ENCODE assay signal across 11 cellular contexts in genomic region chr17:77479817-77480508, GRCh38.
A peak's percentile ranks its signal among the peaks of the same experiment; 100 is the strongest.
DNase-seq lines count a peak whose midpoint lies in the region; ATAC-seq and TF ChIP-seq lines count a peak whose summit lies in the region.
"Had no signal": no experiment of that assay in that cellular context is flagged by ENCODE, and none has a peak within 500 bp of the region (broad histone marks: within the 10 kb centered on the region; RNA-seq: fewer than 3 reads in every experiment).

No MANE protein-coding gene starts in this region.

- H4K91ac ChIP-seq in neuronal stem cell (ENCODE audit: low read depth, low read length, poor library complexity) = no peak overlapping the region

- H3K14ac ChIP-seq in neuronal stem cell (ENCODE audit: low read length) = peak overlapping the region; percentile 73

- H3K4me1 Mint-ChIP-seq in CD4-positive, alpha-beta memory T cell = peaks cover 33 to 56% (median 44%) of the 10 kb centered on the region in 4 donors
- peaks cover 34% of the 10 kb centered on the region for H3K4me1 Mint-ChIP-seq in activated CD4-positive, alpha-beta T cell treated with anti-CD3 and anti-CD28 coated beads, Interleukin-2, amount 10 ng/mL, durations not matched to agents 24 days and 14 days

- TF ChIP-seq CTCF in OCI-LY1 (IDR thresholded peaks at IDR 0.05; ENCODE audit: low read length) = no peak

- no peak overlapping the region for H3K4me3 Mint-ChIP-seq in CD4-positive, alpha-beta memory T cell
- H3K4me3 Mint-ChIP-seq in activated CD4-positive, alpha-beta T cell treated with anti-CD3 and anti-CD28 coated beads, Interleukin-2, amount 10 ng/mL, durations not matched to agents 24 days and 14 days = no peak overlapping the region

- H2AK5ac ChIP-seq in neuronal stem cell (ENCODE audit: low read depth, low read length) = peak overlapping the region; percentile 91

- ATAC-seq in aorta (ENCODE audit: low FRiP score) = no peak

- peaks cover 88% of the 10 kb centered on the region for H3K79me2 ChIP-seq in OCI-LY1 (ENCODE audit: insufficient read depth, low read length)

- H2AFZ ChIP-seq in OCI-LY1 (ENCODE audit: low read length) = no peak overlapping the region
- no peak overlapping the region for H2AFZ ChIP-seq in neuronal stem cell (ENCODE audit: low read length)

- H4K20me1 ChIP-seq in OCI-LY1 (ENCODE audit: insufficient read depth, low read length) = no peaks in the 10 kb centered on the region

- no peaks in the 10 kb centered on the region for H3F3A ChIP-seq in OCI-LY1 (ENCODE audit: insufficient read depth, low read length)

- H3K4me3 ChIP-seq in CD4-positive, alpha-beta memory T cell (ENCODE audit: low read length in 2 of 2) = no peak overlapping the region
- H3K4me3 ChIP-seq in OCI-LY1 (ENCODE audit: low read depth, low read length, poor library complexity, severe bottlenecking) (no peak overlapping the region), ectodermal cell (ENCODE audit: insufficient read depth, low read depth, low read length) (no peak overlapping the region), neuronal stem cell (ENCODE audit: low read length in 2 of 2) (no peak overlapping the region), aorta (ENCODE audit: low read length in 2 of 2) (no peak overlapping the region)

- no peaks in the 10 kb centered on the region for H3K27me3 ChIP-seq in CD4-positive, alpha-beta memory T cell (ENCODE audit: insufficient read depth, low read length)
- H3K27me3 ChIP-seq in OCI-LY1 (ENCODE audit: insufficient read depth, low read length) = no peaks in the 10 kb centered on the region
- no peaks in the 10 kb centered on the region for H3K27me3 ChIP-seq in ectodermal cell (ENCODE audit: control insufficient read depth, insufficient read depth, low read length, poor library complexity, severe bottlenecking)
- H3K27me3 ChIP-seq in neuronal stem cell (ENCODE audit: control insufficient read depth in 3 of 3, insufficient read depth in 3 of 3, low read depth in 1 of 3, low read length in 3 of 3) = no peaks in the 10 kb centered on the region
- no peaks in the 10 kb centered on the region for H3K27me3 ChIP-seq in aorta (ENCODE audit: control insufficient read depth in 1 of 2, insufficient read depth in 2 of 2, low read length in 1 of 2)

- H3K27me3 Mint-ChIP-seq in CD4-positive, alpha-beta memory T cell = no peaks in the 10 kb centered on the region
- no peaks in the 10 kb centered on the region for H3K27me3 Mint-ChIP-seq in activated CD4-positive, alpha-beta T cell treated with anti-CD3 and anti-CD28 coated beads, Interleukin-2, amount 10 ng/mL, durations not matched to agents 24 days and 14 days

- H3K9me3 Mint-ChIP-seq in CD4-positive, alpha-beta memory T cell = no peaks in the 10 kb centered on the region
- H3K9me3 Mint-ChIP-seq in activated CD4-positive, alpha-beta T cell treated with anti-CD3 and anti-CD28 coated beads, Interleukin-2, amount 10 ng/mL, durations not matched to agents 24 days and 14 days = no peaks in the 10 kb centered on the region

- H2BK120ac ChIP-seq in neuronal stem cell (ENCODE audit: low read depth, low read length) = peak overlapping the region; percentile 82

- H3K9me2 ChIP-seq in OCI-LY1 (ENCODE audit: low read depth, low read length) = no peaks in the 10 kb centered on the region

- H2BK15ac ChIP-seq in neuronal stem cell (ENCODE audit: low read length) = no peak overlapping the region

- peak overlapping the region; percentile 70 for H2BK5ac ChIP-seq in neuronal stem cell (ENCODE audit: low read length)

- H3K18ac ChIP-seq in neuronal stem cell (ENCODE audit: low read length) = peak overlapping the region; percentile 98

- H3K27ac ChIP-seq in CD4-positive, alpha-beta memory T cell (ENCODE audit: low read depth, low read length) = peak overlapping the region; percentile 5
- H3K27ac ChIP-seq in OCI-LY1 (ENCODE audit: low read depth, low read length, poor library complexity, severe bottlenecking) = peak overlapping the region; percentile 99
- H3K27ac ChIP-seq in ectodermal cell (ENCODE audit: insufficient read depth, low read depth, low read length, poor library complexity, severe bottlenecking) = peak overlapping the region; percentile 78
- peak overlapping the region; percentile 51 for H3K27ac ChIP-seq in neuronal stem cell (replicated peaks; ENCODE audit: low read length)
- H3K27ac ChIP-seq in aorta (ENCODE audit: low read depth in 1 of 2, low read length in 2 of 2) = no peak overlapping the region
- H3K27ac ChIP-seq: epithelial cell of prostate, WERI-Rb-1 had no signal

- no peak overlapping the region for H3K4me2 ChIP-seq in OCI-LY1 (ENCODE audit: low read length)
- H3K4me2 ChIP-seq in neuronal stem cell (ENCODE audit: insufficient read depth, low read length, poor library complexity, severe bottlenecking) = peak overlapping the region; percentile 22

- H3K36me3 ChIP-seq in CD4-positive, alpha-beta memory T cell (ENCODE audit: insufficient read depth, low read length) = peaks cover 56% of the 10 kb centered on the region
- H3K36me3 ChIP-seq in OCI-LY1 (ENCODE audit: insufficient read depth, low read length) = peaks cover 89% of the 10 kb centered on the region
- H3K36me3 ChIP-seq in ectodermal cell (ENCODE audit: control insufficient read depth, insufficient read depth, low read length) = peaks cover 11% of the 10 kb centered on the region
- H3K36me3 ChIP-seq in neuronal stem cell (replicated peaks in 1 of 2; ENCODE audit: control insufficient read depth in 2 of 2, insufficient read depth in 2 of 2, low read length in 2 of 2) = peaks cover 24 to 79% of the 10 kb centered on the region in 2 donors
- H3K36me3 ChIP-seq in aorta (ENCODE audit: control insufficient read depth in 1 of 2, insufficient read depth in 2 of 2, low read length in 1 of 2) = no peaks in the 10 kb centered on the region

- H3K4me1 ChIP-seq in CD4-positive, alpha-beta memory T cell (ENCODE audit: insufficient read depth, low read length) = peaks cover 99% of the 10 kb centered on the region
- peaks cover 55% of the 10 kb centered on the region for H3K4me1 ChIP-seq in OCI-LY1 (ENCODE audit: insufficient read depth, low read length, severe bottlenecking)
- peaks cover 47% of the 10 kb centered on the region for H3K4me1 ChIP-seq in ectodermal cell (ENCODE audit: control insufficient read depth, insufficient read depth, low read length)
- H3K4me1 ChIP-seq in neuronal stem cell (ENCODE audit: control insufficient read depth in 2 of 2, insufficient read depth in 1 of 2, low read depth in 1 of 2, low read length in 2 of 2) = peaks cover 29 to 44% of the 10 kb centered on the region in 2 donors
- peaks cover 0 to 2% of the 10 kb centered on the region in 2 donors for H3K4me1 ChIP-seq in aorta (ENCODE audit: control insufficient read depth in 1 of 2, insufficient read depth in 2 of 2, low read length in 2 of 2)

- POLR2A ChIA-PET in CD4-positive, alpha-beta memory T cell (lab: Charles Lee; ENCODE audit: partially characterized antibody) = interaction anchor here (1.1 to 9.8 kb wide), 4 partner anchors 11 to 51 kb away, joined by 4 to 221 read pairs (median 66); no protein-coding TSS in a partner anchor

- CTCF ChIA-PET in CD4-positive, alpha-beta memory T cell (lab: Charles Lee; ENCODE audit: partially characterized antibody) = no interaction called here

- no peak overlapping the region for H4K8ac ChIP-seq in neuronal stem cell (ENCODE audit: low read depth, low read length)

- no peak for DNase-seq in CD4-positive, alpha-beta memory T cell
- DNase-seq in neuronal stem cell (ENCODE audit: low spot score) = no peak
- DNase-seq in aorta = no peak
- DNase-seq in NCI-H2081 treated with DMSO at 0.1 percent for 48 hours (lab: John Stamatoyannopoulos, UW) = no peak
- DNase-seq in mucosa of gallbladder (ENCODE audit: low spot score) = no peak
- no peak for DNase-seq in activated CD4-positive, alpha-beta T cell treated with anti-CD3 and anti-CD28 coated beads, Interleukin-2, amount 10 ng/mL, durations not matched to agents 24 days and 14 days
- DNase-seq: activated gamma-delta T cell treated with Interleukin-2 at 50 U/mL for 16 hours, WERI-Rb-1 had no signal

- peak overlapping the region; percentile 6 for H3K4ac ChIP-seq in neuronal stem cell (ENCODE audit: low read length)

- no peaks in the 10 kb centered on the region for H3K9me3 ChIP-seq in CD4-positive, alpha-beta memory T cell (ENCODE audit: control insufficient read depth in 1 of 2, low read length in 2 of 2)
- no peaks in the 10 kb centered on the region for H3K9me3 ChIP-seq in OCI-LY1 (ENCODE audit: low read length)
- no peaks in the 10 kb centered on the region for H3K9me3 ChIP-seq in ectodermal cell (ENCODE audit: control insufficient read depth, low read length)
- H3K9me3 ChIP-seq in neuronal stem cell (replicated peaks in 1 of 2; ENCODE audit: control insufficient read depth in 2 of 2, insufficient read depth in 1 of 2, low read depth in 1 of 2, low read length in 2 of 2) = peaks cover 0 to 3% of the 10 kb centered on the region in 2 donors
- no peaks in the 10 kb centered on the region for H3K9me3 ChIP-seq in aorta (ENCODE audit: control insufficient read depth, low read length)

- H3K23ac ChIP-seq in neuronal stem cell (ENCODE audit: low read depth, low read length, poor library complexity) = peak overlapping the region; percentile 87

- 50 to 51% methylated on average over 15 of the region's 15 CpGs for WGBS in ectodermal cell, 2 experiments
- WGBS in neuronal stem cell (ENCODE audit: extremely low coverage in 2 of 2, insufficient read length in 2 of 2, insufficient replicate concordance in 1 of 2), 2 donors = no CpG with 5 or more reads among the region's 15 CpGs
- WGBS in aorta, 2 donors = 93 to 96% methylated on average over 15 of the region's 15 CpGs

- peak overlapping the region; percentile 91 for H2BK12ac ChIP-seq in neuronal stem cell (ENCODE audit: low read length)

- H3K36me3 Mint-ChIP-seq in CD4-positive, alpha-beta memory T cell = peaks cover 20 to 41% of the 10 kb centered on the region in 2 donors
- H3K36me3 Mint-ChIP-seq in activated CD4-positive, alpha-beta T cell treated with anti-CD3 and anti-CD28 coated beads, Interleukin-2, amount 10 ng/mL, durations not matched to agents 24 days and 14 days (ENCODE audit: low read depth) = peaks cover 31% of the 10 kb centered on the region

- peaks cover 47% of the 10 kb centered on the region for H3K79me1 ChIP-seq in neuronal stem cell (ENCODE audit: low read depth, low read length)

- intact Hi-C loops in CD4-positive, alpha-beta memory T cell (cut with micrococcal nuclease) = no loop called here
- intact Hi-C loops in aorta (cut with DNase I) = loop anchor here (5.0 kb wide), 2 partner anchors 48 to 53 kb away; no protein-coding TSS in a partner anchor
- intact Hi-C loops in activated CD4-positive, alpha-beta T cell treated with anti-CD3 and anti-CD28 coated beads, Interleukin-2, amount 10 ng/mL, durations not matched to agents 24 days and 14 days (cut with micrococcal nuclease) = no loop called here

- H3K9ac ChIP-seq in OCI-LY1 (ENCODE audit: low read length) = peak overlapping the region; percentile 21; the same call in 1 of the 2 replicates
- peak overlapping the region; percentile 78 for H3K9ac ChIP-seq in neuronal stem cell (ENCODE audit: low read depth, low read length, poor library complexity)

- peak overlapping the region in 4 of 7 donors; percentile 29 to 93 (median 44) for H3K27ac Mint-ChIP-seq in CD4-positive, alpha-beta memory T cell
- H3K27ac Mint-ChIP-seq in activated CD4-positive, alpha-beta T cell treated with anti-CD3 and anti-CD28 coated beads, Interleukin-2, amount 10 ng/mL, durations not matched to agents 24 days and 14 days = no peak overlapping the region

Comparison
In these comparisons a context has a peak if more than half of its experiments do, and no peak if none do; other contexts are left out.
1. H3K27ac ChIP-seq: peak in CD4-positive, alpha-beta memory T cell (single experiment), OCI-LY1 (single experiment), ectodermal cell (single experiment) and neuronal stem cell (single experiment); none in aorta (0 of 2).
2. intact Hi-C loops: an anchor here in aorta (5.0 kb wide); none called in CD4-positive, alpha-beta memory T cell and activated CD4-positive, alpha-beta T cell treated with anti-CD3 and anti-CD28 coated beads, Interleukin-2, amount 10 ng/mL, durations not matched to agents 24 days and 14 days.